27 cellular contexts compared by ENCODE assay signal in the genomic region with DNA sequence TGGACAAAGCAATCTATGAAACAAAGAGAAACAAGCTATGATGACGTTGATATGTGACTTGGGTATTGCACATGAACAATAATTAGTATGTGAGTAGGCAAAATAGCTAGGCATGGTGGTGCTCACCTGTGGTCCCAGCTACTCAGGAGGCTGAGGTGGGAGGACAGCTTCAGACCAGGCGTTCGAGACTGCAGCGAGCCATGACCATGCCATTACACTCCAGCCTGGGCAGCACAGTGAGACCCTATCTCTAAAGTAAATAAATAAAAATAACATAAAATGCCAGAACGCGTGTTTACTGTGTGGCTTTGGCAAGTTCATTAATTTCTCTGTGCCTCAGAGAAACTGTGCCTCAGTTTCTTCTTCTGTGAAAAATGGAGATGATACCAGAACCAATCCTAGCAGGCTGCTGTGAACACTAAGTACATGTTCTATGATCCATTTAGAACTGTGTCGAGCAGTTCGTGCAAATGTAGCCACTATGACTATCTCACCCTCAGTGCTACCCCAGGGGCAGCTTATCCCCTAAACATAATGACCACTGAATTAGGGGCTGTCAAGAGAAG. TPM values are rescaled to one million over a fixed set of nuclear protein-coding genes. Genes with fewer than 3 reads are reported as not detected.
DNase-seq lines count a peak whose midpoint lies in the region; ATAC-seq and TF ChIP-seq lines count a peak whose summit lies in the region.
"Had no signal": no experiment of that assay in that cellular context is flagged by ENCODE, and none has a peak within 500 bp of the region (broad histone marks: within the 10 kb centered on the region; RNA-seq: fewer than 3 reads in every experiment).

No MANE protein-coding gene starts in this region.

- peaks cover 69% of the 10 kb centered on the region for H3K4me1 ChIP-seq in Caco-2
- H3K4me1 ChIP-seq in Panc1 (ENCODE audit: control insufficient read depth, insufficient read depth, low read length): peaks cover 57% of the 10 kb centered on the region
- H3K4me1 ChIP-seq in hepatocyte (ENCODE audit: insufficient read depth): peaks cover 15% of the 10 kb centered on the region
- H3K4me1 ChIP-seq in trophoblast cell (ENCODE audit: control insufficient read depth in 1 of 2, insufficient read depth in 2 of 2, low read length in 2 of 2): peaks cover 18 to 31% of the 10 kb centered on the region in 2 experiments
- H3K4me1 ChIP-seq: prostate gland had no signal

- H3K27ac ChIP-seq in Panc1 (ENCODE audit: low read length) (peak overlapping the region; percentile 100), hepatocyte (peak overlapping the region; percentile 68), trophoblast cell (ENCODE audit: low read depth, low read length) (peak overlapping the region; percentile 85)
- H3K27ac ChIP-seq: dorsolateral prefrontal cortex, neural progenitor cell, prostate gland, VCaP had no signal

- H3K36me3 Mint-ChIP-seq in Caco-2 (ENCODE audit: insufficient read depth, unreplicated experiment): peaks cover 21% of the 10 kb centered on the region
- no peaks in the 10 kb centered on the region for H3K36me3 Mint-ChIP-seq in activated T-helper 17 cell treated with anti-CD3 and anti-CD28 coated beads, Interleukin-2, amount 50 U/mL, for 72 hours (ENCODE audit: low read depth)
- H3K36me3 Mint-ChIP-seq: neural progenitor cell had no signal

- ATAC-seq in Panc1 (no peak), GM21367 (IDR thresholded peaks at IDR 0.05; ENCODE audit: unreplicated experiment) (no peak)
- no peak for ATAC-seq in activated T-helper 17 cell treated with anti-CD3 and anti-CD28 coated beads, Interleukin-2, amount 50 U/mL, for 72 hours (replicated peaks)
- ATAC-seq: activated naive CD8-positive, alpha-beta T cell treated with anti-CD3 and anti-CD28 coated beads, Interleukin-2, amount 50 U/mL, for 24 hours; stimulated activated naive CD8-positive, alpha-beta T cell treated with anti-CD3 and anti-CD28 coated beads, Interleukin-15, Interleukin-2, amounts not matched to agents 100 U/mL and 50 U/mL, for 24 hours had no signal

- no peak overlapping the region for H3K23ac ChIP-seq in trophoblast cell (ENCODE audit: low read length)

- H3K4me1 Mint-ChIP-seq in Caco-2 (ENCODE audit: low read depth, unreplicated experiment): peaks cover 48% of the 10 kb centered on the region
- H3K4me1 Mint-ChIP-seq in activated T-helper 17 cell treated with anti-CD3 and anti-CD28 coated beads, Interleukin-2, amount 50 U/mL, for 72 hours: no peaks in the 10 kb centered on the region
- H3K4me1 Mint-ChIP-seq: activated CD4-positive, alpha-beta T cell treated with anti-CD3 and anti-CD28 coated beads, Interleukin-2, amount 10 ng/mL, durations not matched to agents 24 days and 14 days; activated naive CD8-positive, alpha-beta T cell treated with anti-CD3 and anti-CD28 coated beads, Interleukin-2, amount 50 U/mL, for 24 hours had no signal

- peak overlapping the region; percentile 48 for H2BK5ac ChIP-seq in trophoblast cell (ENCODE audit: low read depth, low read length, poor library complexity)

- H3K4ac ChIP-seq in trophoblast cell (ENCODE audit: low read depth, low read length): no peak overlapping the region

- H3K9me3 ChIP-seq in Caco-2 (peaks cover 14% of the 10 kb centered on the region), Panc1 (ENCODE audit: control insufficient read depth, insufficient read depth, low read depth, low read length) (no peaks in the 10 kb centered on the region), hepatocyte (ENCODE audit: low read depth) (no peaks in the 10 kb centered on the region), trophoblast cell (ENCODE audit: insufficient read depth, low read depth, low read length) (peaks cover 4% of the 10 kb centered on the region)
- H3K9me3 ChIP-seq: prostate gland had no signal

- H4K20me1 ChIP-seq in hepatocyte (ENCODE audit: insufficient read depth, poor library complexity, severe bottlenecking): no peaks in the 10 kb centered on the region

- BruUV-seq in Caco-2 (replicated peaks; lab: Mats Ljungman, UMichigan) (TSS peak; percentile 89), Panc1 (replicated peaks; lab: Mats Ljungman, UMichigan) (no TSS peak)

- peak overlapping the region; percentile 52 for H3K4me2 ChIP-seq in hepatocyte
- H3K4me2 ChIP-seq in trophoblast cell (ENCODE audit: low read length): peak overlapping the region; percentile 36
- H3K4me2 ChIP-seq: neural progenitor cell had no signal

- 86% methylated on average over 8 of the region's 8 CpGs for WGBS in hepatocyte (ENCODE audit: low lambda C conversion rate, missing lambda C conversion rate)
- WGBS in trophoblast cell (ENCODE audit: extremely low coverage, insufficient coverage, insufficient read length): no CpG with 5 or more reads among the region's 8 CpGs

- H3K79me2 ChIP-seq in hepatocyte (no peaks in the 10 kb centered on the region), trophoblast cell (ENCODE audit: control insufficient read depth, insufficient read depth, low read length, poor library complexity) (peaks cover 2% of the 10 kb centered on the region)

- H3K36me3 ChIP-seq in Caco-2 (ENCODE audit: control insufficient read depth, insufficient read depth, low read length) (0 out of 2 replicates have a peak, but pooled peaks cover 2% of the 10 kb centered on the region), Panc1 (ENCODE audit: control insufficient read depth, insufficient read depth, low read length) (no peaks in the 10 kb centered on the region), hepatocyte (replicated peaks; ENCODE audit: insufficient read depth, low read depth) (no peaks in the 10 kb centered on the region), trophoblast cell (ENCODE audit: control insufficient read depth in 1 of 2, insufficient read depth in 2 of 2, low read length in 2 of 2) (no peaks in the 10 kb centered on the region)
- H3K36me3 ChIP-seq: HAP-1, neural progenitor cell, prostate gland had no signal

- 0 out of 2 replicates have a peak overlapping the region, but pooled peaks have one; percentile 9 for H3K4me3 ChIP-seq in Caco-2 (ENCODE audit: low read depth, low read length)
- H3K4me3 ChIP-seq in Panc1 (ENCODE audit: low read depth in 2 of 2, low read length in 2 of 2): no peak overlapping the region
- H3K4me3 ChIP-seq in hepatocyte: no peak overlapping the region
- no peak overlapping the region for H3K4me3 ChIP-seq in trophoblast cell (ENCODE audit: low read depth, low read length)
- H3K4me3 ChIP-seq: dorsolateral prefrontal cortex, neural progenitor cell, prostate gland had no signal

- intact Hi-C loops in Caco-2 (cut with micrococcal nuclease; ENCODE audit: unreplicated experiment) (loop anchor here (1.0 kb wide), 5 partner anchors 9 to 172 kb away; partner anchors contain the start of gene TNS3), Panc1 (cut with micrococcal nuclease; ENCODE audit: unreplicated experiment) (no loop called here)

- H3K18ac ChIP-seq in trophoblast cell (ENCODE audit: low read length): peak overlapping the region; percentile 55

- TF ChIP-seq CTCF in Caco-2 (IDR thresholded peaks at IDR 0.05; ENCODE audit: insufficient read depth in 1 of 2, low read depth in 1 of 2, low read length in 1 of 2, severe bottlenecking in 1 of 2, unreplicated experiment in 1 of 2): no peak
- TF ChIP-seq CTCF in Panc1 (IDR thresholded peaks at IDR 0.05): no peak
- TF ChIP-seq CTCF in hepatocyte (IDR thresholded peaks at IDR 0.05; ENCODE audit: poor library complexity): no peak

- H2AFZ ChIP-seq in hepatocyte (no peak overlapping the region), trophoblast cell (ENCODE audit: insufficient read depth, low read length, poor library complexity) (no peak overlapping the region)

- H2BK120ac ChIP-seq in trophoblast cell (ENCODE audit: insufficient read depth, low read length, poor library complexity): peak overlapping the region; percentile 81

- CTCF ChIA-PET in Caco-2 (lab: Charles Lee) (interaction anchor here (0.7 to 1.4 kb wide), 6 partner anchors 14 to 409 kb away, joined by 3 to 6 read pairs (median 3); no protein-coding TSS in a partner anchor), Panc1 (lab: Charles Lee) (interaction anchor here (0.7 to 0.9 kb wide), 2 partner anchors 10 kb away, joined by 3 read pairs; no protein-coding TSS in a partner anchor)

- H3K9ac ChIP-seq in trophoblast cell (ENCODE audit: low read length): no peak overlapping the region
- H3K9ac ChIP-seq: neural progenitor cell had no signal

- no peaks in the 10 kb centered on the region for H3K9me2 ChIP-seq in hepatocyte (replicated peaks; ENCODE audit: insufficient read depth)

- H3K27me3 Mint-ChIP-seq in Caco-2 (ENCODE audit: insufficient read depth, unreplicated experiment): no peaks in the 10 kb centered on the region
- H3K27me3 Mint-ChIP-seq in activated T-helper 17 cell treated with anti-CD3 and anti-CD28 coated beads, Interleukin-2, amount 50 U/mL, for 72 hours: no peaks in the 10 kb centered on the region
- H3K27me3 Mint-ChIP-seq: activated CD4-positive, alpha-beta T cell treated with anti-CD3 and anti-CD28 coated beads, Interleukin-2, amount 10 ng/mL, durations not matched to agents 24 days and 14 days; activated naive CD8-positive, alpha-beta T cell treated with anti-CD3 and anti-CD28 coated beads, Interleukin-2, amount 50 U/mL, for 24 hours; B cell had no signal

- H3K14ac ChIP-seq in trophoblast cell (ENCODE audit: low read length): peak overlapping the region; percentile 76

- no peaks in the 10 kb centered on the region for H3K27me3 ChIP-seq in Caco-2 (replicated peaks; ENCODE audit: control insufficient read depth, insufficient read depth, low read length)
- H3K27me3 ChIP-seq in Panc1 (ENCODE audit: control insufficient read depth, insufficient read depth, low read length): no peaks in the 10 kb centered on the region
- no peaks in the 10 kb centered on the region for H3K27me3 ChIP-seq in hepatocyte
- H3K27me3 ChIP-seq in trophoblast cell (ENCODE audit: insufficient read depth, low read length): no peaks in the 10 kb centered on the region
- H3K27me3 ChIP-seq: neural progenitor cell had no signal

- POLR2A ChIA-PET in Caco-2 (lab: Charles Lee) (interaction anchor here (0.6 to 2.5 kb wide), 12 partner anchors 9 to 273 kb away, joined by 3 to 33 read pairs (median 4); partner anchors contain the start of gene TNS3), Panc1 (lab: Charles Lee) (interaction anchor here (0.7 to 0.9 kb wide), 2 partner anchors 12 to 184 kb away, joined by 3 to 11 read pairs; no protein-coding TSS in a partner anchor)

- no peaks in the 10 kb centered on the region for H3K9me3 Mint-ChIP-seq in Caco-2 (ENCODE audit: unreplicated experiment)
- peaks cover 4% of the 10 kb centered on the region for H3K9me3 Mint-ChIP-seq in activated T-helper 17 cell treated with anti-CD3 and anti-CD28 coated beads, Interleukin-2, amount 50 U/mL, for 72 hours
- H3K9me3 Mint-ChIP-seq: activated CD4-positive, alpha-beta T cell treated with anti-CD3 and anti-CD28 coated beads, Interleukin-2, amount 10 ng/mL, durations not matched to agents 24 days and 14 days; activated naive CD8-positive, alpha-beta T cell treated with anti-CD3 and anti-CD28 coated beads, Interleukin-2, amount 50 U/mL, for 24 hours; neural progenitor cell; T-helper 2 cell treated with Interferon-gamma antibody and Interleukin-4, amounts not matched to agents 5 μg/mL and 100 μg/mL, for 36 hours had no signal

- H3K79me1 ChIP-seq in trophoblast cell (ENCODE audit: low read length): peaks cover 29% of the 10 kb centered on the region

- H3K27ac Mint-ChIP-seq in Caco-2 (ENCODE audit: unreplicated experiment): peak overlapping the region; percentile 86
- H3K27ac Mint-ChIP-seq in activated T-helper 17 cell treated with anti-CD3 and anti-CD28 coated beads, Interleukin-2, amount 50 U/mL, for 72 hours: no peak overlapping the region
- H3K27ac Mint-ChIP-seq: activated CD4-positive, alpha-beta T cell treated with anti-CD3 and anti-CD28 coated beads, Interleukin-2, amount 10 ng/mL, durations not matched to agents 24 days and 14 days; activated naive CD8-positive, alpha-beta T cell treated with anti-CD3 and anti-CD28 coated beads, Interleukin-2, amount 50 U/mL, for 24 hours; B cell; neural progenitor cell; T-helper 2 cell treated with Interferon-gamma antibody and Interleukin-4, amounts not matched to agents 5 μg/mL and 100 μg/mL, for 36 hours had no signal

- peak overlapping the region; percentile 65 for H3K4me3 Mint-ChIP-seq in Caco-2 (ENCODE audit: unreplicated experiment)
- H3K4me3 Mint-ChIP-seq in activated T-helper 17 cell treated with anti-CD3 and anti-CD28 coated beads, Interleukin-2, amount 50 U/mL, for 72 hours: no peak overlapping the region
- H3K4me3 Mint-ChIP-seq: activated CD4-positive, alpha-beta T cell treated with anti-CD3 and anti-CD28 coated beads, Interleukin-2, amount 10 ng/mL, durations not matched to agents 24 days and 14 days; activated naive CD8-positive, alpha-beta T cell treated with anti-CD3 and anti-CD28 coated beads, Interleukin-2, amount 50 U/mL, for 24 hours; B cell; neural progenitor cell; T-helper 2 cell treated with Interferon-gamma antibody and Interleukin-4, amounts not matched to agents 5 μg/mL and 100 μg/mL, for 36 hours had no signal

- H4K12ac ChIP-seq in trophoblast cell (ENCODE audit: low read depth, low read length): no peak overlapping the region

- H4K91ac ChIP-seq in trophoblast cell (ENCODE audit: low read depth, low read length): peak overlapping the region; percentile 62

- peak overlapping the region; percentile 42 for H2AK5ac ChIP-seq in trophoblast cell (ENCODE audit: low read length)

- in situ Hi-C loops in Panc1 (cut with HindIII; ENCODE audit: low pct_unique_long_range_greater_than_20kb, low sequenced_read_pairs) (no loop called here), KBM-7 (cut with MboI; ENCODE audit: low pct_unique_long_range_greater_than_20kb, low sequenced_read_pairs) (no loop called here)

- DNase-seq in Caco-2: no peak
- no peak for DNase-seq in Panc1 (ENCODE audit: low read depth, low spot score)
- no peak for DNase-seq in hepatocyte (ENCODE audit: low spot score)
- DNase-seq in trophoblast cell: peak in 1 of 2 donors; percentile 41
- DNase-seq in KBM-7: no peak
- no peak for DNase-seq in mucosa of gallbladder (ENCODE audit: low spot score)
- DNase-seq: activated CD4-positive, alpha-beta T cell treated with anti-CD3 and anti-CD28 coated beads, Interleukin-2, amount 10 ng/mL, durations not matched to agents 24 days and 14 days; activated gamma-delta T cell treated with Interleukin-2 at 50 U/mL for 16 hours; activated naive CD8-positive, alpha-beta T cell treated with anti-CD3 and anti-CD28 coated beads, Interleukin-2, amount 50 U/mL, for 24 hours; activated T-cell treated with anti-CD3 and anti-CD28 coated beads, Interleukin-2, amount 50 U/mL, for 1 hour; DMS153; dorsolateral prefrontal cortex; Karpas-422; NCI-H1436; NCI-H2107; NCI-H446; Right ventricle myocardium superior; stimulated activated naive CD8-positive, alpha-beta T cell treated with anti-CD3 and anti-CD28 coated beads, Interleukin-15, Interleukin-2, amounts not matched to agents 100 U/mL and 50 U/mL, for 24 hours had no signal

- peak overlapping the region; percentile 70 for H2BK12ac ChIP-seq in trophoblast cell (ENCODE audit: low read length)

- peak overlapping the region; percentile 1 for H4K8ac ChIP-seq in trophoblast cell (ENCODE audit: low read depth, low read length)

RNA-seq across cellular contexts. Expression of gene TNS3, which starts 9.3 kb away (rescaled TPM):
- total RNA-seq in Caco-2 (2022) (252 and 263 TPM in 2 replicates), Panc1 (2021; ENCODE audit: unreplicated experiment) (533 TPM), hepatocyte (64.5 and 73.3 TPM in 2 replicates), mucosa of gallbladder (97.2 TPM)
- polyA plus RNA-seq in Panc1 (2012; ENCODE audit: insufficient read length): 322 TPM
- 30.0 and 30.7 TPM in 2 replicates for polyA plus RNA-seq in hepatocyte
- polyA plus RNA-seq in trophoblast cell (2013): 85.9 and 86.5 TPM in 2 replicates
- total RNA-seq in activated T-helper 17 cell treated with anti-CD3 and anti-CD28 coated beads, Interleukin-2, amount 50 U/mL, for 72 hours: under 1 TPM; 0.37 to 0.71 TPM
- total RNA-seq: A673 had no signal

Comparison
In these comparisons a context has a peak if more than half of its experiments do, and no peak if none do; other contexts are left out.
1. RNA of gene TNS3, which starts 9.3 kb away (total RNA-seq): 533 TPM in Panc1 (single experiment), 252 to 263 TPM in Caco-2, 97.2 TPM in mucosa of gallbladder (single experiment) and 64.5 to 73.3 TPM in hepatocyte; 0.37 to 0.71 TPM in activated T-helper 17 cell treated with anti-CD3 and anti-CD28 coated beads, Interleukin-2, amount 50 U/mL, for 72 hours; every median in the first group is over 10 times any median in the second.
2. Peak in every context shown above with its lines, with median percentiles within 50 percentile points of each other: H3K27ac ChIP-seq.